ENCODE assay signal across 1 cellular context in the genomic region with DNA sequence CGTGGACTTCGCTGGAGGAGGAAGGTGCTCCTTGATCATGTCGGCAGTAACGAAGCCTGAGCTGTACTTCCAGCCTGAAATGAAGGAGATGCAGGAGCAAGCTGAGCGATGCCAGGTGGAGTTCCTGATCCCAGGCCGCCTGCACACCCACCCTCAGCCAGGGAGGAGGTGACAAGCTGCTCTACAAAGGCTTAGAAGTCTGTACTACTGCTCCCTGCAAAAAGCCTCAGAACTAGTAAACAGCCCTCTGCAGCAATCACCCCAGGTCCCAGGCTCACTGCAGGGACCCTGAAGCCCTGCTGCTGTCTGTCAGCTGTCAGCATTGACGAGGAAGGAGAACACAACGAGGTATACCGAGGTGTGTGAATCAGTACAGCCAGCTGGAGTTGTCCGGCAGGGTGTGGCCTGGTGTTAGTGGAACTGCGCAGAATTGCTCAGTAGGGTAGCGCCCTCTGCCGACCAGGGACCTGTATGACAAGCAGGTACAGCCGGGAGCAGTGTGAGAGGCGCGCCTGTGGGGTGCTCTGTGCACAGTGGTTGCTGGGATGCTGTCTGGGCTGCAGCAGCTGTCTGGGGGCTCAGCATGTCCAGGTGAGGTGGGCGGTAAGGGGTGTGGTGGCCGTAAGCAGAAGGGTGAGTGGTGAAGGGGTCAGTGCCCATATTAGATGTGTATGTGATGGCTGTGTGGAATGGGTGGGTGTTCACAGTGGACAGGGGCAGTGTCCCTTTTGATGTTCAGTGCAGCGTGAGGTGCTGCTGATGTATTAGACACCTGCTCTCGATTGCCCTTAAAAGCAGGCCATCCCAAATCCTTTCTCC.
TF ChIP-seq lines count a peak whose summit lies in the region.

No MANE protein-coding gene starts in this region.

TF ChIP-seq in GM23338, 12 proteins besides CTCF, POLR2A, EP300 and RAD21 (continued from another document):
- TF ChIP-seq, protein P1, sequence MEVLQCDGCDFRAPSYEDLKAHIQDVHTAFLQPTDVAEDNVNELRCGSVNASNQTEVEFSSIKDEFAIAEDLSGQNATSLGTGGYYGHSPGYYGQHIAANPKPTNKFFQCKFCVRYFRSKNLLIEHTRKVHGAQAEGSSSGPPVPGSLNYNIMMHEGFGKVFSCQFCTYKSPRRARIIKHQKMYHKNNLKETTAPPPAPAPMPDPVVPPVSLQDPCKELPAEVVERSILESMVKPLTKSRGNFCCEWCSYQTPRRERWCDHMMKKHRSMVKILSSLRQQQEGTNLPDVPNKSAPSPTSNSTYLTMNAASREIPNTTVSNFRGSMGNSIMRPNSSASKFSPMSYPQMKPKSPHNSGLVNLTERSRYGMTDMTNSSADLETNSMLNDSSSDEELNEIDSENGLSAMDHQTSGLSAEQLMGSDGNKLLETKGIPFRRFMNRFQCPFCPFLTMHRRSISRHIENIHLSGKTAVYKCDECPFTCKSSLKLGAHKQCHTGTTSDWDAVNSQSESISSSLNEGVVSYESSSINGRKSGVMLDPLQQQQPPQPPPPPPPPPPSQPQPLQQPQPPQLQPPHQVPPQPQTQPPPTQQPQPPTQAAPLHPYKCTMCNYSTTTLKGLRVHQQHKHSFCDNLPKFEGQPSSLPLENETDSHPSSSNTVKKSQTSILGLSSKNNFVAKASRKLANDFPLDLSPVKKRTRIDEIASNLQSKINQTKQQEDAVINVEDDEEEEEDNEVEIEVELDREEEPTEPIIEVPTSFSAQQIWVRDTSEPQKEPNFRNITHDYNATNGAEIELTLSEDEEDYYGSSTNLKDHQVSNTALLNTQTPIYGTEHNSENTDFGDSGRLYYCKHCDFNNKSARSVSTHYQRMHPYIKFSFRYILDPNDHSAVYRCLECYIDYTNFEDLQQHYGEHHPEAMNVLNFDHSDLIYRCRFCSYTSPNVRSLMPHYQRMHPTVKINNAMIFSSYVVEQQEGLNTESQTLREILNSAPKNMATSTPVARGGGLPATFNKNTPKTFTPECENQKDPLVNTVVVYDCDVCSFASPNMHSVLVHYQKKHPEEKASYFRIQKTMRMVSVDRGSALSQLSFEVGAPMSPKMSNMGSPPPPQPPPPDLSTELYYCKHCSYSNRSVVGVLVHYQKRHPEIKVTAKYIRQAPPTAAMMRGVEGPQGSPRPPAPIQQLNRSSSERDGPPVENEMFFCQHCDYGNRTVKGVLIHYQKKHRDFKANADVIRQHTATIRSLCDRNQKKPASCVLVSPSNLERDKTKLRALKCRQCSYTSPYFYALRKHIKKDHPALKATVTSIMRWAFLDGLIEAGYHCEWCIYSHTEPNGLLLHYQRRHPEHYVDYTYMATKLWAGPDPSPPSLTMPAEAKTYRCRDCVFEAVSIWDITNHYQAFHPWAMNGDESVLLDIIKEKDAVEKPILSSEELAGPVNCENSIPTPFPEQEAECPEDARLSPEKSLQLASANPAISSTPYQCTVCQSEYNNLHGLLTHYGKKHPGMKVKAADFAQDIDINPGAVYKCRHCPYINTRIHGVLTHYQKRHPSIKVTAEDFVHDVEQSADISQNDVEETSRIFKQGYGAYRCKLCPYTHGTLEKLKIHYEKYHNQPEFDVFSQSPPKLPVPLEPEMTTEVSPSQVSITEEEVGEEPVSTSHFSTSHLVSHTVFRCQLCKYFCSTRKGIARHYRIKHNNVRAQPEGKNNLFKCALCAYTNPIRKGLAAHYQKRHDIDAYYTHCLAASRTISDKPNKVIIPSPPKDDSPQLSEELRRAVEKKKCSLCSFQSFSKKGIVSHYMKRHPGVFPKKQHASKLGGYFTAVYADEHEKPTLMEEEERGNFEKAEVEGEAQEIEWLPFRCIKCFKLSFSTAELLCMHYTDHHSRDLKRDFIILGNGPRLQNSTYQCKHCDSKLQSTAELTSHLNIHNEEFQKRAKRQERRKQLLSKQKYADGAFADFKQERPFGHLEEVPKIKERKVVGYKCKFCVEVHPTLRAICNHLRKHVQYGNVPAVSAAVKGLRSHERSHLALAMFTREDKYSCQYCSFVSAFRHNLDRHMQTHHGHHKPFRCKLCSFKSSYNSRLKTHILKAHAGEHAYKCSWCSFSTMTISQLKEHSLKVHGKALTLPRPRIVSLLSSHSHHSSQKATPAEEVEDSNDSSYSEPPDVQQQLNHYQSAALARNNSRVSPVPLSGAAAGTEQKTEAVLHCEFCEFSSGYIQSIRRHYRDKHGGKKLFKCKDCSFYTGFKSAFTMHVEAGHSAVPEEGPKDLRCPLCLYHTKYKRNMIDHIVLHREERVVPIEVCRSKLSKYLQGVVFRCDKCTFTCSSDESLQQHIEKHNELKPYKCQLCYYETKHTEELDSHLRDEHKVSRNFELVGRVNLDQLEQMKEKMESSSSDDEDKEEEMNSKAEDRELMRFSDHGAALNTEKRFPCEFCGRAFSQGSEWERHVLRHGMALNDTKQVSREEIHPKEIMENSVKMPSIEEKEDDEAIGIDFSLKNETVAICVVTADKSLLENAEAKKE (CRISPR knock-in tag; IDR thresholded peaks at IDR 0.05): no peak
- TF ChIP-seq, protein P2, sequence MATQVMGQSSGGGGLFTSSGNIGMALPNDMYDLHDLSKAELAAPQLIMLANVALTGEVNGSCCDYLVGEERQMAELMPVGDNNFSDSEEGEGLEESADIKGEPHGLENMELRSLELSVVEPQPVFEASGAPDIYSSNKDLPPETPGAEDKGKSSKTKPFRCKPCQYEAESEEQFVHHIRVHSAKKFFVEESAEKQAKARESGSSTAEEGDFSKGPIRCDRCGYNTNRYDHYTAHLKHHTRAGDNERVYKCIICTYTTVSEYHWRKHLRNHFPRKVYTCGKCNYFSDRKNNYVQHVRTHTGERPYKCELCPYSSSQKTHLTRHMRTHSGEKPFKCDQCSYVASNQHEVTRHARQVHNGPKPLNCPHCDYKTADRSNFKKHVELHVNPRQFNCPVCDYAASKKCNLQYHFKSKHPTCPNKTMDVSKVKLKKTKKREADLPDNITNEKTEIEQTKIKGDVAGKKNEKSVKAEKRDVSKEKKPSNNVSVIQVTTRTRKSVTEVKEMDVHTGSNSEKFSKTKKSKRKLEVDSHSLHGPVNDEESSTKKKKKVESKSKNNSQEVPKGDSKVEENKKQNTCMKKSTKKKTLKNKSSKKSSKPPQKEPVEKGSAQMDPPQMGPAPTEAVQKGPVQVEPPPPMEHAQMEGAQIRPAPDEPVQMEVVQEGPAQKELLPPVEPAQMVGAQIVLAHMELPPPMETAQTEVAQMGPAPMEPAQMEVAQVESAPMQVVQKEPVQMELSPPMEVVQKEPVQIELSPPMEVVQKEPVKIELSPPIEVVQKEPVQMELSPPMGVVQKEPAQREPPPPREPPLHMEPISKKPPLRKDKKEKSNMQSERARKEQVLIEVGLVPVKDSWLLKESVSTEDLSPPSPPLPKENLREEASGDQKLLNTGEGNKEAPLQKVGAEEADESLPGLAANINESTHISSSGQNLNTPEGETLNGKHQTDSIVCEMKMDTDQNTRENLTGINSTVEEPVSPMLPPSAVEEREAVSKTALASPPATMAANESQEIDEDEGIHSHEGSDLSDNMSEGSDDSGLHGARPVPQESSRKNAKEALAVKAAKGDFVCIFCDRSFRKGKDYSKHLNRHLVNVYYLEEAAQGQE (IDR thresholded peaks at IDR 0.05; ENCODE audit: unreplicated experiment): no peak
- no peak for TF ChIP-seq POLR2AphosphoS5 (IDR thresholded peaks at IDR 0.05; ENCODE audit: low read depth)
- TF ChIP-seq JUNB (IDR thresholded peaks at IDR 0.05; ENCODE audit: unreplicated experiment): no peak
